Comparison of ENCODE assay signal across 1 cellular context in genomic region chr19:48250290-48251025, GRCh38.
A peak's percentile ranks its signal among the peaks of the same experiment; 100 is the strongest.
TF ChIP-seq lines count a peak whose summit lies in the region.

No MANE protein-coding gene starts in this region.

TF ChIP-seq in K562, 482 proteins besides CTCF, POLR2A, EP300 and RAD21 (continued from another document and continues in another):
- TF ChIP-seq ZNF609 (CRISPR knock-in tag; IDR thresholded peaks at IDR 0.05; ENCODE audit: borderline replicate concordance) (no peak), CREB3 (tag; conservative IDR thresholded peaks at IDR 0.05; ENCODE audit: low read depth) (peak; percentile 76), PRDM10 (IDR thresholded peaks at IDR 0.05; ENCODE audit: partially characterized antibody) (no peak), BRD9 (IDR thresholded peaks at IDR 0.05; ENCODE audit: low read depth, partially characterized antibody) (no peak), E2F5 (CRISPR knock-in tag; IDR thresholded peaks at IDR 0.05) (no peak), ZNF79 (CRISPR knock-in tag; IDR thresholded peaks at IDR 0.05; ENCODE audit: low read depth) (no peak), SAP30 (IDR thresholded peaks at IDR 0.05; ENCODE audit: borderline replicate concordance, insufficient read depth, low read depth, low read length, poor library complexity, severe bottlenecking) (no peak), ZNF23 (CRISPR knock-in tag; IDR thresholded peaks at IDR 0.05) (no peak), ZNF316 (IDR thresholded peaks at IDR 0.05) (peak; percentile 97), ZNF695 (CRISPR knock-in tag; IDR thresholded peaks at IDR 0.05) (no peak), NR2C1 (IDR thresholded peaks at IDR 0.05) (no peak), NR2C1 (tag; IDR thresholded peaks at IDR 0.05) (peak; percentile 76), ADNP (tag; IDR thresholded peaks at IDR 0.05) (no peak), NR4A1 (CRISPR knock-in tag; IDR thresholded peaks at IDR 0.05) (no peak), NR4A1 (tag; IDR thresholded peaks at IDR 0.05) (peak; percentile 89), TCF15 (CRISPR knock-in tag; IDR thresholded peaks at IDR 0.05) (no peak), MAFF (IDR thresholded peaks at IDR 0.05; ENCODE audit: low read length) (peak; percentile 94), ID3 (CRISPR knock-in tag; IDR thresholded peaks at IDR 0.05) (no peak), ID3 (tag; IDR thresholded peaks at IDR 0.05) (0 out of 2 replicates have a peak, but pooled peaks have one; percentile 29), GTF3C2 (IDR thresholded peaks at IDR 0.05; ENCODE audit: borderline replicate concordance, extremely low read depth, insufficient read length) (no peak), MCM7 (IDR thresholded peaks at IDR 0.05) (no peak), STAT6 (CRISPR knock-in tag; IDR thresholded peaks at IDR 0.05) (no peak), NONO (IDR thresholded peaks at IDR 0.05; ENCODE audit: low read depth in 2 of 2, low read length in 1 of 2) (no peak), CAMTA2 (CRISPR knock-in tag; conservative IDR thresholded peaks at IDR 0.05) (no peak), ELF1 (tag; IDR thresholded peaks at IDR 0.05) (no peak), TBL1XR1 (IDR thresholded peaks at IDR 0.05; ENCODE audit: low read length in 2 of 2) (no peak), ZC3H8 (IDR thresholded peaks at IDR 0.05) (no peak), HDAC3 (IDR thresholded peaks at IDR 0.05; ENCODE audit: borderline replicate concordance, partially characterized antibody) (no peak), MAFK (IDR thresholded peaks at IDR 0.05; ENCODE audit: low read length) (peak; percentile 91), PCBP1 (IDR thresholded peaks at IDR 0.05; ENCODE audit: low read depth, low read length, poor library complexity, severe bottlenecking) (no peak), TCF7 (IDR thresholded peaks at IDR 0.05; ENCODE audit: borderline replicate concordance) (no peak), SMARCB1 (IDR thresholded peaks at IDR 0.05; ENCODE audit: insufficient read length, low read depth) (no peak), ZNF239 (CRISPR knock-in tag; IDR thresholded peaks at IDR 0.05) (no peak), ZNF639 (CRISPR knock-in tag; conservative IDR thresholded peaks at IDR 0.05 in 1 of 2, IDR thresholded peaks at IDR 0.05 in 1 of 2) (peak in 1 of 2 experiments; percentile 58; a peak in 1 of 4 replicates), POLR2AphosphoS2 (IDR thresholded peaks at IDR 0.05; ENCODE audit: low read length) (no peak), SNAPC5 (CRISPR knock-in tag; IDR thresholded peaks at IDR 0.05) (no peak), ZNF740 (CRISPR knock-in tag; IDR thresholded peaks at IDR 0.05) (no peak), ZNF740 (tag; IDR thresholded peaks at IDR 0.05) (peak in 1 of 2 experiments; percentile 47; a peak in 1 of 4 replicates), GTF2B (IDR thresholded peaks at IDR 0.05; ENCODE audit: extremely low read depth, insufficient read length) (no peak), PML (IDR thresholded peaks at IDR 0.05; ENCODE audit: low read length) (no peak), NR1H2 (CRISPR knock-in tag; IDR thresholded peaks at IDR 0.05) (no peak), EZH2 (IDR thresholded peaks at IDR 0.05; ENCODE audit: borderline replicate concordance, low read depth, low read length) (no peak), ZC3H11A (IDR thresholded peaks at IDR 0.05; ENCODE audit: low read depth, low read length) (no peak), ILK (tag; IDR thresholded peaks at IDR 0.05; ENCODE audit: borderline replicate concordance, low read depth) (0 out of 2 replicates have a peak, but pooled peaks have one; percentile 41)
